1 cellular context compared by ENCODE assay signal in genomic region chr3:65548848-65549625, GRCh38.
TF ChIP-seq lines count a peak whose summit lies in the region.

No MANE protein-coding gene starts in this region.

TF ChIP-seq in SK-N-SH treated with all-trans-retinoic acid at 6 μM for 48 hours, 23 proteins besides CTCF, POLR2A, EP300 and RAD21 (continued from another document):
- TF ChIP-seq CSRNP3 (CRISPR knock-in tag; IDR thresholded peaks at IDR 0.05) (no peak), PPARA (CRISPR knock-in tag; IDR thresholded peaks at IDR 0.05; ENCODE audit: borderline replicate concordance) (no peak)
